ENCODE assay signal across 1 cellular context in genomic region chr5:143405063-143405746, GRCh38.
A peak's percentile ranks its signal among the peaks of the same experiment; 100 is the strongest.
TF ChIP-seq lines count a peak whose summit lies in the region.

No MANE protein-coding gene starts in this region.

TF ChIP-seq in HepG2, 621 proteins besides CTCF, POLR2A, EP300 and RAD21 (continued from another document and continues in another):
- TF ChIP-seq ZSCAN5A (CRISPR knock-in tag; IDR thresholded peaks at IDR 0.05; ENCODE audit: borderline replicate concordance) (peak; percentile 23; the same call in 1 of the 2 replicates), ZNF367 (CRISPR knock-in tag; IDR thresholded peaks at IDR 0.05; ENCODE audit: borderline replicate concordance) (no peak), NCOA2 (CRISPR knock-in tag; IDR thresholded peaks at IDR 0.05) (peak; percentile 50), JUN (CRISPR knock-in tag; IDR thresholded peaks at IDR 0.05) (no peak), PPARG (CRISPR knock-in tag; conservative IDR thresholded peaks at IDR 0.05) (no peak), THYN1 (CRISPR knock-in tag; IDR thresholded peaks at IDR 0.05; ENCODE audit: borderline replicate concordance, low read depth) (0 out of 2 replicates have a peak, but pooled peaks have one; percentile 83), ZNF619 (CRISPR knock-in tag; IDR thresholded peaks at IDR 0.05) (0 out of 2 replicates have a peak, but pooled peaks have one; percentile 63), ZNF646 (CRISPR knock-in tag; IDR thresholded peaks at IDR 0.05) (no peak), ZNF383 (CRISPR knock-in tag; IDR thresholded peaks at IDR 0.05; ENCODE audit: borderline replicate concordance) (no peak), ZNF746 (CRISPR knock-in tag; IDR thresholded peaks at IDR 0.05) (peak; percentile 54; the same call in 1 of the 2 replicates), MAF1 (CRISPR knock-in tag; IDR thresholded peaks at IDR 0.05; ENCODE audit: borderline replicate concordance) (no peak), MTA3 (CRISPR knock-in tag; IDR thresholded peaks at IDR 0.05) (no peak), SCMH1 (CRISPR knock-in tag; IDR thresholded peaks at IDR 0.05; ENCODE audit: borderline replicate concordance) (no peak), ZNF556 (CRISPR knock-in tag; IDR thresholded peaks at IDR 0.05; ENCODE audit: borderline replicate concordance) (0 out of 2 replicates have a peak, but pooled peaks have one; percentile 58), SMC3 (IDR thresholded peaks at IDR 0.05; ENCODE audit: low read length) (no peak), HIVEP1 (CRISPR knock-in tag; IDR thresholded peaks at IDR 0.05) (peak; percentile 48; the same call in 1 of the 2 replicates), HDAC6 (IDR thresholded peaks at IDR 0.05; ENCODE audit: low read depth, low read length) (no peak), RARA (CRISPR knock-in tag; IDR thresholded peaks at IDR 0.05) (no peak), ZSCAN12 (CRISPR knock-in tag; IDR thresholded peaks at IDR 0.05) (no peak), CCDC6 (CRISPR knock-in tag; IDR thresholded peaks at IDR 0.05) (no peak), ZNF44 (CRISPR knock-in tag; IDR thresholded peaks at IDR 0.05) (peak; percentile 90; the same call in 1 of the 2 replicates), DNMT3B (CRISPR knock-in tag; conservative IDR thresholded peaks at IDR 0.05) (0 out of 2 replicates have a peak, but pooled peaks have one; percentile 42), DRAP1 (CRISPR knock-in tag; IDR thresholded peaks at IDR 0.05) (peak; percentile 45), NFKBIZ (CRISPR knock-in tag; IDR thresholded peaks at IDR 0.05) (0 out of 2 replicates have a peak, but pooled peaks have one; percentile 26), CEBPZ (IDR thresholded peaks at IDR 0.05; ENCODE audit: low read length) (no peak), ZNF777 (CRISPR knock-in tag; IDR thresholded peaks at IDR 0.05) (peak; percentile 81), CREM (IDR thresholded peaks at IDR 0.05) (peak; percentile 56), CREM (CRISPR knock-in tag; IDR thresholded peaks at IDR 0.05) (no peak), ZNF253 (CRISPR knock-in tag; IDR thresholded peaks at IDR 0.05; ENCODE audit: borderline replicate concordance) (no peak), E2F5 (CRISPR knock-in tag; conservative IDR thresholded peaks at IDR 0.05) (peak; percentile 48; the same call in 1 of the 2 replicates), RARG (CRISPR knock-in tag; IDR thresholded peaks at IDR 0.05; ENCODE audit: low read depth) (no peak), ZNF33A (CRISPR knock-in tag; IDR thresholded peaks at IDR 0.05; ENCODE audit: borderline replicate concordance) (0 out of 2 replicates have a peak, but pooled peaks have one; percentile 66)
- TF ChIP-seq, protein P1, sequence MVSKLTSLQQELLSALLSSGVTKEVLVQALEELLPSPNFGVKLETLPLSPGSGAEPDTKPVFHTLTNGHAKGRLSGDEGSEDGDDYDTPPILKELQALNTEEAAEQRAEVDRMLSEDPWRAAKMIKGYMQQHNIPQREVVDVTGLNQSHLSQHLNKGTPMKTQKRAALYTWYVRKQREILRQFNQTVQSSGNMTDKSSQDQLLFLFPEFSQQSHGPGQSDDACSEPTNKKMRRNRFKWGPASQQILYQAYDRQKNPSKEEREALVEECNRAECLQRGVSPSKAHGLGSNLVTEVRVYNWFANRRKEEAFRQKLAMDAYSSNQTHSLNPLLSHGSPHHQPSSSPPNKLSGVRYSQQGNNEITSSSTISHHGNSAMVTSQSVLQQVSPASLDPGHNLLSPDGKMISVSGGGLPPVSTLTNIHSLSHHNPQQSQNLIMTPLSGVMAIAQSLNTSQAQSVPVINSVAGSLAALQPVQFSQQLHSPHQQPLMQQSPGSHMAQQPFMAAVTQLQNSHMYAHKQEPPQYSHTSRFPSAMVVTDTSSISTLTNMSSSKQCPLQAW (CRISPR knock-in tag; IDR thresholded peaks at IDR 0.05) = peak; percentile 78
- TF ChIP-seq, protein P2, sequence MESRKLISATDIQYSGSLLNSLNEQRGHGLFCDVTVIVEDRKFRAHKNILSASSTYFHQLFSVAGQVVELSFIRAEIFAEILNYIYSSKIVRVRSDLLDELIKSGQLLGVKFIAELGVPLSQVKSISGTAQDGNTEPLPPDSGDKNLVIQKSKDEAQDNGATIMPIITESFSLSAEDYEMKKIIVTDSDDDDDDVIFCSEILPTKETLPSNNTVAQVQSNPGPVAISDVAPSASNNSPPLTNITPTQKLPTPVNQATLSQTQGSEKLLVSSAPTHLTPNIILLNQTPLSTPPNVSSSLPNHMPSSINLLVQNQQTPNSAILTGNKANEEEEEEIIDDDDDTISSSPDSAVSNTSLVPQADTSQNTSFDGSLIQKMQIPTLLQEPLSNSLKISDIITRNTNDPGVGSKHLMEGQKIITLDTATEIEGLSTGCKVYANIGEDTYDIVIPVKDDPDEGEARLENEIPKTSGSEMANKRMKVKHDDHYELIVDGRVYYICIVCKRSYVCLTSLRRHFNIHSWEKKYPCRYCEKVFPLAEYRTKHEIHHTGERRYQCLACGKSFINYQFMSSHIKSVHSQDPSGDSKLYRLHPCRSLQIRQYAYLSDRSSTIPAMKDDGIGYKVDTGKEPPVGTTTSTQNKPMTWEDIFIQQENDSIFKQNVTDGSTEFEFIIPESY (CRISPR knock-in tag; IDR thresholded peaks at IDR 0.05) = no peak
- TF ChIP-seq, protein P3, sequence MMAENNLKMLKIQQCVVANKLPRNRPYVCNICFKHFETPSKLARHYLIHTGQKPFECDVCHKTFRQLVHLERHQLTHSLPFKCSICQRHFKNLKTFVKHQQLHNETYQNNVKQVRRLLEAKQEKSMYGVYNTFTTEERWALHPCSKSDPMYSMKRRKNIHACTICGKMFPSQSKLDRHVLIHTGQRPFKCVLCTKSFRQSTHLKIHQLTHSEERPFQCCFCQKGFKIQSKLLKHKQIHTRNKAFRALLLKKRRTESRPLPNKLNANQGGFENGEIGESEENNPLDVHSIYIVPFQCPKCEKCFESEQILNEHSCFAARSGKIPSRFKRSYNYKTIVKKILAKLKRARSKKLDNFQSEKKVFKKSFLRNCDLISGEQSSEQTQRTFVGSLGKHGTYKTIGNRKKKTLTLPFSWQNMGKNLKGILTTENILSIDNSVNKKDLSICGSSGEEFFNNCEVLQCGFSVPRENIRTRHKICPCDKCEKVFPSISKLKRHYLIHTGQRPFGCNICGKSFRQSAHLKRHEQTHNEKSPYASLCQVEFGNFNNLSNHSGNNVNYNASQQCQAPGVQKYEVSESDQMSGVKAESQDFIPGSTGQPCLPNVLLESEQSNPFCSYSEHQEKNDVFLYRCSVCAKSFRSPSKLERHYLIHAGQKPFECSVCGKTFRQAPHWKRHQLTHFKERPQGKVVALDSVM (CRISPR knock-in tag; IDR thresholded peaks at IDR 0.05) = no peak
- TF ChIP-seq, protein P4, sequence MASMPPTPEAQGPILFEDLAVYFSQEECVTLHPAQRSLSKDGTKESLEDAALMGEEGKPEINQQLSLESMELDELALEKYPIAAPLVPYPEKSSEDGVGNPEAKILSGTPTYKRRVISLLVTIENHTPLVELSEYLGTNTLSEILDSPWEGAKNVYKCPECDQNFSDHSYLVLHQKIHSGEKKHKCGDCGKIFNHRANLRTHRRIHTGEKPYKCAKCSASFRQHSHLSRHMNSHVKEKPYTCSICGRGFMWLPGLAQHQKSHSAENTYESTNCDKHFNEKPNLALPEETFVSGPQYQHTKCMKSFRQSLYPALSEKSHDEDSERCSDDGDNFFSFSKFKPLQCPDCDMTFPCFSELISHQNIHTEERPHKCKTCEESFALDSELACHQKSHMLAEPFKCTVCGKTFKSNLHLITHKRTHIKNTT (CRISPR knock-in tag; IDR thresholded peaks at IDR 0.05) = no peak
